1 cellular context compared by ENCODE assay signal in genomic region chr5:160185954-160186353, GRCh38.
TF ChIP-seq lines count a peak whose summit lies in the region.

No MANE protein-coding gene starts in this region.

TF ChIP-seq in K562, 482 proteins besides CTCF, POLR2A, EP300 and RAD21:
- no peak for TF ChIP-seq FOSL1 (tag; conservative IDR thresholded peaks at IDR 0.05)
- peak; percentile 28; the same call in 1 of the 2 replicates for TF ChIP-seq SPI1 (IDR thresholded peaks at IDR 0.05; ENCODE audit: borderline replicate concordance, low read depth, low read length)
